ENCODE assay signal across 8 cellular contexts in the genomic region with DNA sequence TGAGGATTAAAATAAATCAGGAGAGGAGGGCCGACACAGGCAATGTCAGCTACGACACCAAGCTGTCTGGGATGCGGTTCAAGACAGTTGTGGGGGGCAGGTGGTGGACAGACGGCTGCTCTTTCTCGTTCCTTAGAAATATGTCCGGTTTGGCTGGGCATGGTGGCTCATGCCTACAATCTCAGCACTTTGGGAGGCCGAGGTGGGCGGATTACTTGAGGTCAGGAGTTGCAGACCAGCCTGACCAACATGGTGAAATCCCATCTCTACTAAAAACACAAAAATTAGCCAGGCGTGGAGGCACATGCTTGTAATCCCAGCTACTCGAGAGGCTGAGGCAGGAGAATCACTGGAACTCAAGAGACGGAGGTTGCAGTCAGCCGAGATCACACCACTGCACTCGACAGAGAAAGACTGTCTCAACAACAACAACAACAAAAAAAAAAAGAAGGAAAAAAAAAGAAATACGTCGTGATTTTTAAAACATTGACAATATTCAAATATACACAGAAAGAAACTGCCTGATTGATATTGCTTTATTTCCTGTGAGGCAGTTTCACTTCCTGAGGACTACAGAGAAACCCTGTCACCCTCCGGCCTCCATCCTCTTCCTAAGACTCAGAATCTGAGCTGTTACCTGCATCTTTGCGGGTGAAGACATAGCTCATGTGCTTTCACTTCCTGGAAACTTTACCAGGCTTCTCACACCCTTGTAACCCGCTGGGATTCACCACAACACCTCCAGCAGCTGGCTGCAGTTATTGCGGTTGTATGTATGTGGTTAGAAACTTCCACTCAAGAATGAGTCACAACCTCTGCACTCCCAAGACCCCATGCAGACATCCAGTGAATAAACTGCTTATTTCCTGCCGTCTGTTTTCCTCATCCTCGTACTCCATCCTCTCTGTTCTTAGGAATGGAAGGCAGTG.
DNase-seq lines count a peak whose midpoint lies in the region; ATAC-seq and TF ChIP-seq lines count a peak whose summit lies in the region.

No MANE protein-coding gene starts in this region.

- no peaks in the 10 kb centered on the region for H4K20me1 ChIP-seq in Karpas-422 (ENCODE audit: insufficient read depth, low read depth, low read length)

- no peaks in the 10 kb centered on the region for H3K27me3 ChIP-seq in Karpas-422 (ENCODE audit: low read length)

- H2AFZ ChIP-seq in Karpas-422 (ENCODE audit: low read length), result no peak overlapping the region

- H3K9ac ChIP-seq in Karpas-422 (ENCODE audit: low read length), result peak overlapping the region; percentile 67

- H3K4me2 ChIP-seq in Karpas-422 (ENCODE audit: low read depth, low read length, poor library complexity, severe bottlenecking), result peak overlapping the region; percentile 67

- DNase-seq in ELR (ENCODE audit: low read depth) (peak; percentile 92), Karpas-422 (peak; percentile 96), endothelial cell (ENCODE audit: low spot score) (no peak), NCI-H446 treated with DMSO at 0.1 percent for 48 hours (lab: John Stamatoyannopoulos, UW) (no peak), ureter (ENCODE audit: low spot score) (no peak)
- peak; percentile 88 for DNase-seq in activated CD4-positive, alpha-beta T cell treated with anti-CD3 and anti-CD28 coated beads, Interleukin-2, amount 10 ng/mL, durations not matched to agents 24 days and 14 days
- peak; percentile 13 to 21 (median 18) for DNase-seq in stimulated activated CD4-positive, alpha-beta T cell treated with anti-CD3 and anti-CD28 coated beads, Interleukin-1b, Interleukin-23, amount 100 ng/mL, for 24 hours (ENCODE audit: low read depth in 4 of 4, low spot score in 1 of 4)

- H3K36me3 ChIP-seq in Karpas-422 (ENCODE audit: insufficient read depth, low read length), result no peaks in the 10 kb centered on the region

- peaks cover 31% of the 10 kb centered on the region for H3K4me1 Mint-ChIP-seq in activated CD4-positive, alpha-beta T cell treated with anti-CD3 and anti-CD28 coated beads, Interleukin-2, amount 10 ng/mL, durations not matched to agents 24 days and 14 days
- H3K4me1 Mint-ChIP-seq in endothelial cell (ENCODE audit: unreplicated experiment), result peaks cover 39% of the 10 kb centered on the region

- H3K4me3 Mint-ChIP-seq in activated CD4-positive, alpha-beta T cell treated with anti-CD3 and anti-CD28 coated beads, Interleukin-2, amount 10 ng/mL, durations not matched to agents 24 days and 14 days, result peak overlapping the region; percentile 56
- no peak overlapping the region for H3K4me3 Mint-ChIP-seq in endothelial cell (ENCODE audit: unreplicated experiment)

- peaks cover 6% of the 10 kb centered on the region for H3K36me3 Mint-ChIP-seq in activated CD4-positive, alpha-beta T cell treated with anti-CD3 and anti-CD28 coated beads, Interleukin-2, amount 10 ng/mL, durations not matched to agents 24 days and 14 days (ENCODE audit: low read depth)
- no peaks in the 10 kb centered on the region for H3K36me3 Mint-ChIP-seq in endothelial cell (ENCODE audit: low read depth, unreplicated experiment)

- peak overlapping the region; percentile 36 for H3K4me3 ChIP-seq in Karpas-422 (ENCODE audit: low read length)

- peaks cover 57% of the 10 kb centered on the region for H3K79me2 ChIP-seq in Karpas-422 (ENCODE audit: low read length)

- H3K9me3 ChIP-seq in Karpas-422 (ENCODE audit: low read length), result no peaks in the 10 kb centered on the region

- H3K9me3 Mint-ChIP-seq in activated CD4-positive, alpha-beta T cell treated with anti-CD3 and anti-CD28 coated beads, Interleukin-2, amount 10 ng/mL, durations not matched to agents 24 days and 14 days, result no peaks in the 10 kb centered on the region
- no peaks in the 10 kb centered on the region for H3K9me3 Mint-ChIP-seq in endothelial cell (ENCODE audit: unreplicated experiment)

- peaks cover 71% of the 10 kb centered on the region for H3K4me1 ChIP-seq in Karpas-422 (ENCODE audit: low read length)

- TF ChIP-seq CTCF in endothelial cell (IDR thresholded peaks at IDR 0.05; ENCODE audit: unreplicated experiment), result no peak

- intact Hi-C loops in activated CD4-positive, alpha-beta T cell treated with anti-CD3 and anti-CD28 coated beads, Interleukin-2, amount 10 ng/mL, durations not matched to agents 24 days and 14 days (cut with micrococcal nuclease), result loop anchor here (1.0 to 2.0 kb wide), 2 partner anchors 24 to 63 kb away; a partner anchor contains a TSS

- ATAC-seq in GM21723 (IDR thresholded peaks at IDR 0.05; ENCODE audit: unreplicated experiment), result peak; percentile 88

- peak overlapping the region; percentile 89 for H3K27ac Mint-ChIP-seq in activated CD4-positive, alpha-beta T cell treated with anti-CD3 and anti-CD28 coated beads, Interleukin-2, amount 10 ng/mL, durations not matched to agents 24 days and 14 days
- peak overlapping the region; percentile 42 for H3K27ac Mint-ChIP-seq in endothelial cell (ENCODE audit: unreplicated experiment)

- H3K27ac ChIP-seq in Karpas-422 (ENCODE audit: low read length), result peak overlapping the region; percentile 97

- peaks cover 5% of the 10 kb centered on the region for H3K27me3 Mint-ChIP-seq in activated CD4-positive, alpha-beta T cell treated with anti-CD3 and anti-CD28 coated beads, Interleukin-2, amount 10 ng/mL, durations not matched to agents 24 days and 14 days
- H3K27me3 Mint-ChIP-seq in endothelial cell (ENCODE audit: unreplicated experiment), result peaks cover 5% of the 10 kb centered on the region

- H3K9me2 ChIP-seq in Karpas-422 (replicated peaks; ENCODE audit: insufficient read depth, low read length), result no peaks in the 10 kb centered on the region

Comparison
In these comparisons a context has a peak if more than half of its experiments do, and no peak if none do; other contexts are left out.
1. DNase-seq: peak in ELR (single experiment), Karpas-422 (single experiment), activated CD4-positive, alpha-beta T cell treated with anti-CD3 and anti-CD28 coated beads, Interleukin-2, amount 10 ng/mL, durations not matched to agents 24 days and 14 days (single experiment) and stimulated activated CD4-positive, alpha-beta T cell treated with anti-CD3 and anti-CD28 coated beads, Interleukin-1b, Interleukin-23, amount 100 ng/mL, for 24 hours (4 of 4); none in endothelial cell (single experiment), NCI-H446 treated with DMSO at 0.1 percent for 48 hours (single experiment) and ureter (single experiment).